ENCODE assay signal across 8 cellular contexts in the genomic region with DNA sequence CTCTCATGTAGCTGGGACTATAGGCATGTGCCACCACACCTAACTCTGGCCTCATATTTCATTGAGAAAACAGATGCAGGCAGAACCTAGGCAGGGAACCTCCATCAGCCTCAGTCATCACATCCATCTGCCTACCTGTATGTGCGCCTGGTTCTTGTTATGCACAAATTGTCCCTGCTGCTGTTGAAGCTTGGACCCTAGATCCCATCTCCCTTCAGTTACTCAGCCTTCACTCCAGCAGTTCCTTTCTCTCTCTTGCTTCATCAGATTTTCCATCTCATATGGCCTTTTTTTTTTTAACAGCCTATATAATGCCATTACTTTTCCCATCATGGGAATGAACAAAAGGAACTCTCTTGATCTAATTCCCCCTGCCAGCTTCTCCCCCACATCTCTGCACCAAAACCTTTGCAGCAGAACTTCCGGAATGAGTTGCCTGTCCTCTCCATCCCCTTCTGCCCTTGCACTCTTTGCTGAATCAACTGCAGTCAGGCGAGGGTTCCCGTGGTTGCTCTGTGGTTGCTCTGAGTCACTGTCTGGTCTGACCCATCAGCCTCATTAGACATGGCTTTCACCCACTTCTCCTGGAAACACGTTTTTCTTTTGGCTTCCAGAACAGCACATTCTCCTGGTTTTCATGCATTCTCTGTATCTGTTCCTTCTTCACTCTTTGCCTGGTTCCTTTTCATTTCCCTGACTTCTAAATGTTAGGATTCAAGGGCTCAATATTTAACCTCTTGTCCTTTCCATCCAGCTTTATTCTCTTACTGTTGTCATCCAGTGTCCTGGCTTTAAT. TPM values are rescaled to one million over a fixed set of nuclear protein-coding genes. Genes with fewer than 3 reads are reported as not detected.
DNase-seq lines count a peak whose midpoint lies in the region; ATAC-seq, FAIRE-seq and TF ChIP-seq lines count a peak whose summit lies in the region.

No MANE protein-coding gene starts in this region.

- H3K9me3 ChIP-seq in H9 (ENCODE audit: control insufficient read depth, low read depth, low read length) (no peaks in the 10 kb centered on the region), GM12878 (replicated peaks; ENCODE audit: control insufficient read depth, insufficient read depth, low read length) (no peaks in the 10 kb centered on the region), left lung (no peaks in the 10 kb centered on the region)

- H3K4me1 ChIP-seq in H9 (ENCODE audit: insufficient read depth, low read length) (no peaks in the 10 kb centered on the region), GM12878 (ENCODE audit: control insufficient read depth, insufficient read depth, low read length) (peaks cover 14% of the 10 kb centered on the region), left lung (peaks cover 0 to 28% of the 10 kb centered on the region in 2 donors)

- DNase-seq in AG08396 (ENCODE audit: low spot score), result peak; percentile 90
- no peak for DNase-seq in H9
- peak; percentile 77 for DNase-seq in T-helper 2 cell treated with Interferon-gamma antibody and Interleukin-4, amounts not matched to agents 5 μg/mL and 100 μg/mL, for 36 hours (ENCODE audit: low spot score)
- DNase-seq in GM12878 (ENCODE audit: low read depth, low spot score), result peak; percentile 40
- DNase-seq in left lung, result peak; percentile 78 to 79
- DNase-seq in stimulated activated CD8-positive, alpha-beta memory T cell treated with anti-CD3 and anti-CD28 coated beads, Interleukin-12 subunit alpha, Interleukin-12 subunit beta, amount 100 ng/mL, for 4 hours (ENCODE audit: low read depth), result peak; percentile 30
- DNase-seq in NCI-H345 (lab: John Stamatoyannopoulos, UW), result no peak

- WGBS in H9 (ENCODE audit: extremely low coverage, insufficient read length, low lambda C conversion rate), result no CpG with 5 or more reads among the region's 5 CpGs
- 0% methylated on average over 5 of the region's 5 CpGs for WGBS in GM12878 (ENCODE audit: insufficient coverage, insufficient replicate concordance, low lambda C conversion rate, missing lambda C conversion rate)

- peaks cover 10 to 15% of the 10 kb centered on the region in 2 experiments for H3K4me1 Mint-ChIP-seq in H9
- peaks cover 15% of the 10 kb centered on the region for H3K4me1 Mint-ChIP-seq in T-helper 2 cell treated with Interferon-gamma antibody and Interleukin-4, amounts not matched to agents 5 μg/mL and 100 μg/mL, for 36 hours (ENCODE audit: low read depth)

- no peaks in the 10 kb centered on the region for H3K79me2 ChIP-seq in H9 (ENCODE audit: insufficient read depth, low read length)
- H3K79me2 ChIP-seq in GM12878 (ENCODE audit: control insufficient read depth, insufficient read depth, low read length), result no peaks in the 10 kb centered on the region; the same call in 1 of the 2 replicates

- TF ChIP-seq RAD21 in GM12878 (IDR thresholded peaks at IDR 0.05; ENCODE audit: insufficient read depth, low read depth, low read length), result no peak

- H3K18ac ChIP-seq in H9 (ENCODE audit: insufficient read length, low read depth, low read length), result no peak overlapping the region

- no peak overlapping the region for H2AK5ac ChIP-seq in H9 (ENCODE audit: insufficient read length, low read length)

- H3K23ac ChIP-seq in H9 (ENCODE audit: insufficient read length, low read depth, low read length), result no peak overlapping the region

- H3K36me3 Mint-ChIP-seq in H9 (ENCODE audit: insufficient read depth in 1 of 3, low read depth in 3 of 3), result peaks cover 3 to 19% (median 4%) of the 10 kb centered on the region in 3 experiments; a peak in 4 of 7 replicates
- peaks cover 5% of the 10 kb centered on the region for H3K36me3 Mint-ChIP-seq in T-helper 2 cell treated with Interferon-gamma antibody and Interleukin-4, amounts not matched to agents 5 μg/mL and 100 μg/mL, for 36 hours (ENCODE audit: low read depth)

- in situ Hi-C loops in GM12878 (cut with MboI), result no loop called here

- H2BK20ac ChIP-seq in H9 (ENCODE audit: low read depth, low read length, poor library complexity, severe bottlenecking), result no peak overlapping the region

- TF ChIP-seq EP300 in GM12878 (IDR thresholded peaks at IDR 0.05; ENCODE audit: borderline replicate concordance in 1 of 2, control insufficient read depth in 1 of 2, low read depth in 2 of 2, low read length in 2 of 2), result no peak

- no peaks in the 10 kb centered on the region for H4K20me1 ChIP-seq in H9 (ENCODE audit: control insufficient read depth, insufficient read depth, insufficient read length)
- H4K20me1 ChIP-seq in GM12878 (ENCODE audit: control insufficient read depth, insufficient read depth), result no peaks in the 10 kb centered on the region

- intact Hi-C loops in GM12878 (cut with micrococcal nuclease; ENCODE audit: unreplicated experiment) (no loop called here), left lung (cut with DNase I) (no loop called here)

- ATAC-seq in GM12878 (peak; percentile 91), left lung (peak; percentile 90), GM18519 (IDR thresholded peaks at IDR 0.05; ENCODE audit: low FRiP score, unreplicated experiment) (no peak)

- no peak for TF ChIP-seq POLR2A in GM12878 (IDR thresholded peaks at IDR 0.05; ENCODE audit: low read depth, low read length)

- H3K14ac ChIP-seq in H9 (ENCODE audit: insufficient read depth, low read length), result no peak overlapping the region; the same call in 1 of the 2 replicates

- FAIRE-seq in GM12878 (lab: Jason Lieb, UNC), result peak; percentile 76

- H3K27me3 ChIP-seq in H9 (ENCODE audit: insufficient read depth, low read length) (no peaks in the 10 kb centered on the region), GM12878 (replicated peaks in 1 of 2; ENCODE audit: control insufficient read depth in 2 of 2, insufficient read depth in 2 of 2, low read length in 1 of 2) (no peaks in the 10 kb centered on the region), left lung (no peaks in the 10 kb centered on the region)

- H3K4me3 Mint-ChIP-seq in H9, result no peak overlapping the region
- H3K4me3 Mint-ChIP-seq in T-helper 2 cell treated with Interferon-gamma antibody and Interleukin-4, amounts not matched to agents 5 μg/mL and 100 μg/mL, for 36 hours, result peak overlapping the region; percentile 19

- H3K36me3 ChIP-seq in GM12878 (ENCODE audit: control insufficient read depth in 2 of 2, insufficient read depth in 2 of 2, low read length in 1 of 2) (peaks cover 0 to 3% of the 10 kb centered on the region in 2 experiments; a peak in 2 of 4 replicates), left lung (peaks cover 0 to 7% of the 10 kb centered on the region in 2 donors)

- TSS peak; percentile 21 for BruUV-seq in GM12878 (replicated peaks; lab: Mats Ljungman, UMichigan)

- peak overlapping the region in 2 of 3 experiments; percentile 28 to 35; a peak in 3 of 7 replicates for H3K27ac Mint-ChIP-seq in H9
- peak overlapping the region; percentile 2 for H3K27ac Mint-ChIP-seq in T-helper 2 cell treated with Interferon-gamma antibody and Interleukin-4, amounts not matched to agents 5 μg/mL and 100 μg/mL, for 36 hours

- TF ChIP-seq CTCF in H9 (conservative IDR thresholded peaks at IDR 0.05) (no peak), GM12878 (IDR thresholded peaks at IDR 0.05 in 2 of 3, conservative IDR thresholded peaks at IDR 0.05 in 1 of 3; ENCODE audit: control insufficient read depth in 2 of 3, extremely low read depth in 1 of 3, insufficient read depth in 1 of 3, low read depth in 3 of 3, low read length in 3 of 3) (no peak), left lung (IDR thresholded peaks at IDR 0.05) (no peak)

- H4K91ac ChIP-seq in H9 (ENCODE audit: insufficient read length, low read depth, low read length), result no peak overlapping the region

- no peak overlapping the region for H3K9ac ChIP-seq in H9 (ENCODE audit: extremely low read depth, insufficient read length, low read length)
- no peak overlapping the region for H3K9ac ChIP-seq in GM12878 (ENCODE audit: control insufficient read depth, insufficient read depth, low read length)

- H3K4me2 ChIP-seq in H9 (ENCODE audit: insufficient read depth, insufficient read length, low read length), result no peak overlapping the region
- peak overlapping the region; percentile 20; the same call in 1 of the 2 replicates for H3K4me2 ChIP-seq in GM12878 (ENCODE audit: control insufficient read depth, insufficient read depth)

- peaks cover 3% of the 10 kb centered on the region for H3K79me1 ChIP-seq in H9 (ENCODE audit: insufficient read depth, low read depth, low read length, poor library complexity, severe bottlenecking)

- H3T11ph ChIP-seq in H9 (ENCODE audit: low read length), result no peak overlapping the region

- H2BK120ac ChIP-seq in H9 (ENCODE audit: low read depth, low read length, poor library complexity, severe bottlenecking), result no peak overlapping the region

- no peak overlapping the region for H2BK15ac ChIP-seq in H9 (ENCODE audit: low read depth, low read length)

- CTCF ChIA-PET in GM12878 (lab: Yijun Ruan, JAX), result interaction anchor here (0.7 to 0.9 kb wide), 2 partner anchors 20 to 208 kb away, joined by 3 to 5 read pairs; no protein-coding TSS in a partner anchor

- no peak overlapping the region for H2BK12ac ChIP-seq in H9 (ENCODE audit: insufficient read length, low read depth, low read length)

- H4K8ac ChIP-seq in H9 (replicated peaks; ENCODE audit: insufficient read length, low read depth, low read length), result no peak overlapping the region

- no peaks in the 10 kb centered on the region for H3K9me3 Mint-ChIP-seq in H9
- H3K9me3 Mint-ChIP-seq in T-helper 2 cell treated with Interferon-gamma antibody and Interleukin-4, amounts not matched to agents 5 μg/mL and 100 μg/mL, for 36 hours, result no peaks in the 10 kb centered on the region

- H3K27ac ChIP-seq in H9 (ENCODE audit: insufficient read length, low read depth, low read length) (no peak overlapping the region), GM12878 (ENCODE audit: control insufficient read depth, insufficient read depth) (no peak overlapping the region), left lung (peak overlapping the region; percentile 33 to 38)

- H2AFZ ChIP-seq in H9 (ENCODE audit: low read length) (no peak overlapping the region), GM12878 (ENCODE audit: control insufficient read depth, low read depth, low read length) (no peak overlapping the region)

- POLR2A ChIA-PET in GM12878 (lab: Charles Lee), result interaction anchor here (1.0 kb wide), 1 partner anchor 8 kb away, joined by 3 read pairs; no protein-coding TSS in a partner anchor

- no peak overlapping the region for H4K5ac ChIP-seq in H9 (ENCODE audit: insufficient read length, low read depth, low read length)

- no peak overlapping the region for H2BK5ac ChIP-seq in H9 (ENCODE audit: insufficient read length, low read length)

- H3K27me3 Mint-ChIP-seq in H9 (ENCODE audit: low read depth), result no peaks in the 10 kb centered on the region
- no peaks in the 10 kb centered on the region for H3K27me3 Mint-ChIP-seq in T-helper 2 cell treated with Interferon-gamma antibody and Interleukin-4, amounts not matched to agents 5 μg/mL and 100 μg/mL, for 36 hours (ENCODE audit: low read depth)

- RAD21 ChIA-PET in GM12878 (lab: Charles Lee; ENCODE audit: unreplicated experiment), result no interaction called here

- SMC1A ChIA-PET in GM12878 (lab: Charles Lee; ENCODE audit: uncharacterized antibody, unreplicated experiment), result no interaction called here

- H3K23me2 ChIP-seq in H9 (ENCODE audit: insufficient read length, low read depth, low read length, poor library complexity, severe bottlenecking), result no peaks in the 10 kb centered on the region

- H3K56ac ChIP-seq in H9 (ENCODE audit: insufficient read length, low read depth, low read length), result no peak overlapping the region

- H3K4me3 ChIP-seq in GM12878 (no peak overlapping the region), left lung (no peak overlapping the region)

- H3K4ac ChIP-seq in H9 (ENCODE audit: low read depth, low read length), result no peak overlapping the region

RNA-seq across cellular contexts. Expression of a gene that starts 41.5 kb away (rescaled TPM):
- total RNA-seq in H9 (2021) (66.0 and 67.6 TPM in 2 replicates), GM12878 (2014; rRNA removed) (21.3 and 21.7 TPM in 2 replicates), GM12878 (2014; rRNA removed; fragmentation: Illumina TruSeq; extraction: Trizol) (19.5 and 20.3 TPM in 2 replicates), GM12878 (2021) (29.7 and 32.6 TPM in 2 replicates), left lung (10 to 100 TPM; 38.0 to 44.0 TPM)
- total RNA-seq in GM12878 (2013; cell fraction: nucleolus; rRNA removed), result 54.2 and 60.2 TPM in 2 replicates
- polyA plus RNA-seq in GM12878 (2011; ENCODE audit: low read depth), result 14.1 TPM
- polyA plus RNA-seq in GM12878 (2011; rRNA removed) (10.4 and 12.6 TPM in 2 replicates), GM12878 (2014; fragmentation: Illumina TruSeq; extraction: Trizol) (22.3 and 29.1 TPM in 2 replicates), GM12878 (2014; fragmentation: Nextera tagmentation; extraction: Ambion mirVana) (1 to 10 TPM; 2.9 to 7.4 TPM), GM12878 (2014; rRNA removed) (19.7 and 20.1 TPM in 2 replicates), GM12878 (2016; fragmentation: Nextera tagmentation; extraction: Ambion mirVana) (10 to 100 TPM; 22.2 to 23.3 TPM)
- 11.8 and 16.4 TPM in 2 replicates for polyA plus RNA-seq in GM12878 (2011; cell fraction: cytosol; rRNA removed)
- 16.9 and 25.8 TPM in 2 replicates for polyA plus RNA-seq in GM12878 (2011; cell fraction: nucleus; rRNA removed)
- polyA plus RNA-seq in GM12878 (2012), result 14.9 and 20.7 TPM in 2 replicates
- 20.3 and 20.9 TPM in 2 replicates for polyA minus RNA-seq in GM12878 (2011; rRNA and poly(A)+ RNA removed)
- 7.8 and 11.9 TPM in 2 replicates for polyA minus RNA-seq in GM12878 (2011; cell fraction: cytosol; rRNA and poly(A)+ RNA removed)
- polyA minus RNA-seq in GM12878 (2011; cell fraction: nucleus; rRNA and poly(A)+ RNA removed), result 10.3 and 15.1 TPM in 2 replicates

Comparison
In these comparisons a context has a peak if more than half of its experiments do, and no peak if none do; other contexts are left out.
1. DNase-seq: peak in AG08396 (single experiment), T-helper 2 cell treated with Interferon-gamma antibody and Interleukin-4, amounts not matched to agents 5 μg/mL and 100 μg/mL, for 36 hours (single experiment), GM12878 (single experiment), left lung (2 of 2) and stimulated activated CD8-positive, alpha-beta memory T cell treated with anti-CD3 and anti-CD28 coated beads, Interleukin-12 subunit alpha, Interleukin-12 subunit beta, amount 100 ng/mL, for 4 hours (single experiment); none in H9 (single experiment) and NCI-H345 (single experiment).
2. H3K27ac ChIP-seq: peak in left lung (2 of 2); none in H9 (single experiment) and GM12878 (single experiment).